ENCODE assay signal across 11 cellular contexts in genomic region chr10:30828680-30829079, GRCh38.
"Had no signal": no experiment of that assay in that cellular context is flagged by ENCODE, and none has a peak within 500 bp of the region (broad histone marks: within the 10 kb centered on the region; RNA-seq: fewer than 3 reads in every experiment).

No MANE protein-coding gene starts in this region.

- ATAC-seq: activated T-cell treated with anti-CD3 and anti-CD28 coated beads, Interleukin-2, amount 50 U/mL, for 4 hours; stimulated activated effector memory CD8-positive, alpha-beta T cell treated with anti-CD3 and anti-CD28 coated beads, Interleukin-12 subunit alpha, Interleukin-12 subunit beta, amount 100 ng/mL, for 72 hours had no signal

- DNase-seq: activated CD4-positive, alpha-beta memory T cell treated with anti-CD3 and anti-CD28 coated beads, Interleukin-2, amount 10 ng/mL, durations not matched to agents 7 days and 5 days; activated CD4-positive, alpha-beta T cell treated with anti-CD3 and anti-CD28 coated beads for 4 hours; activated effector memory CD4-positive, alpha-beta T cell treated with anti-CD3 and anti-CD28 coated beads, Interleukin-2, amount 50 U/mL, for 16 hours; activated T-cell treated with anti-CD3 and anti-CD28 coated beads, Interleukin-2, amount 50 U/mL, for 4 hours; amniotic stem cell; cerebellar nuclear complex; effector memory CD4-positive, alpha-beta T cell; kidney glomerular epithelial cell; T-helper 9 cell had no signal

- H3K27ac ChIP-seq: epithelial cell of prostate had no signal
